ENCODE assay signal across 23 cellular contexts in genomic region chr7:56447864-56448693, GRCh38.
A peak's percentile ranks its signal among the peaks of the same experiment; 100 is the strongest.
DNase-seq lines count a peak whose midpoint lies in the region; ATAC-seq and TF ChIP-seq lines count a peak whose summit lies in the region.
"Had no signal": no experiment of that assay in that cellular context is flagged by ENCODE, and none has a peak within 500 bp of the region (broad histone marks: within the 10 kb centered on the region; RNA-seq: fewer than 3 reads in every experiment).

No MANE protein-coding gene starts in this region.

- peak; percentile 92 for DNase-seq in DMS53 (lab: John Stamatoyannopoulos, UW)
- peak; percentile 8 for DNase-seq in H7
- peak; percentile 92 for DNase-seq in SK-N-DZ (ENCODE audit: low spot score)
- peak; percentile 62 to 79 for DNase-seq in trophoblast cell
- DNase-seq in lower leg skin (ENCODE audit: low spot score in 2 of 2) = no peak
- no peak for DNase-seq in NCI-H2196 treated with DMSO at 0.1 percent for 48 hours (lab: John Stamatoyannopoulos, UW; ENCODE audit: unreplicated experiment)
- no peak for DNase-seq in activated naive CD4-positive, alpha-beta T cell treated with anti-CD3 and anti-CD28 coated beads, Interleukin-2, amount 50 U/mL, for 16 hours
- DNase-seq: activated naive CD8-positive, alpha-beta T cell treated with anti-CD3 and anti-CD28 coated beads for 36 hours; activated T-cell treated with anti-CD3 and anti-CD28 coated beads, Interleukin-2, amount 50 U/mL, for 72 hours; DMS79; gastrocnemius medialis; HFFc6; lower lobe of right lung; naive thymus-derived CD4-positive, alpha-beta T cell; NCI-H1694 treated with DMSO at 0.1 percent for 48 hours; NCI-H526 treated with DMSO at 0.1 percent for 48 hours; PC-3; spleen had no signal

- no peaks in the 10 kb centered on the region for H3K79me1 ChIP-seq in trophoblast cell (ENCODE audit: low read length)

- no peak overlapping the region for H3K4ac ChIP-seq in trophoblast cell (ENCODE audit: low read depth, low read length)

- peaks cover 20% of the 10 kb centered on the region for H3K9me3 ChIP-seq in trophoblast cell (ENCODE audit: insufficient read depth, low read depth, low read length)
- H3K9me3 ChIP-seq: gastrocnemius medialis had no signal

- H4K8ac ChIP-seq in trophoblast cell (ENCODE audit: low read depth, low read length) = no peak overlapping the region

- H3K4me1 ChIP-seq in trophoblast cell (ENCODE audit: control insufficient read depth in 1 of 2, insufficient read depth in 2 of 2, low read length in 2 of 2) = no peaks in the 10 kb centered on the region
- H3K4me1 ChIP-seq: BLaER1 treated with 17β-estradiol and CSF1 and Interleukin-3, amounts not matched to agents 10 nM and 100 nM; gastrocnemius medialis; lower lobe of right lung; parathyroid adenoma; spleen; tibial nerve had no signal

- no peak overlapping the region for H2BK120ac ChIP-seq in trophoblast cell (ENCODE audit: insufficient read depth, low read length, poor library complexity)

- no peak overlapping the region for H3K9ac ChIP-seq in trophoblast cell (ENCODE audit: low read length)
- H3K9ac ChIP-seq: BLaER1 treated with 17β-estradiol and CSF1 and Interleukin-3, amounts not matched to agents 10 nM and 100 nM; parathyroid adenoma had no signal

- H4K12ac ChIP-seq in trophoblast cell (ENCODE audit: low read depth, low read length) = no peak overlapping the region

- no peak overlapping the region for H3K14ac ChIP-seq in trophoblast cell (ENCODE audit: low read length)

- no peak overlapping the region for H4K91ac ChIP-seq in trophoblast cell (ENCODE audit: low read depth, low read length)

- ATAC-seq in HG02798 (IDR thresholded peaks at IDR 0.05; ENCODE audit: poor library complexity, unreplicated experiment) = no peak
- ATAC-seq: activated T-cell treated with anti-CD3 and anti-CD28 coated beads, Interleukin-2, amount 50 U/mL, for 72 hours; gastrocnemius medialis; lower lobe of right lung; naive thymus-derived CD4-positive, alpha-beta T cell; PC-3 had no signal

- H2AFZ ChIP-seq in trophoblast cell (ENCODE audit: insufficient read depth, low read length, poor library complexity) = no peak overlapping the region
- H2AFZ ChIP-seq: parathyroid adenoma had no signal

- no peak overlapping the region for H3K4me2 ChIP-seq in trophoblast cell (ENCODE audit: low read length)
- H3K4me2 ChIP-seq: BLaER1 treated with 17β-estradiol and CSF1 and Interleukin-3, amounts not matched to agents 10 nM and 100 nM had no signal

- no peak overlapping the region for H3K23ac ChIP-seq in trophoblast cell (ENCODE audit: low read length)

- H3K27me3 ChIP-seq in H7 (ENCODE audit: control insufficient read depth, insufficient read depth, low read length) (no peaks in the 10 kb centered on the region), trophoblast cell (ENCODE audit: insufficient read depth, low read length) (no peaks in the 10 kb centered on the region)
- H3K27me3 ChIP-seq: BLaER1 treated with 17β-estradiol and CSF1 and Interleukin-3, amounts not matched to agents 10 nM and 100 nM; gastrocnemius medialis; spleen; tibial nerve had no signal

- H2BK5ac ChIP-seq in trophoblast cell (ENCODE audit: low read depth, low read length, poor library complexity) = no peak overlapping the region

- H2AK5ac ChIP-seq in trophoblast cell (ENCODE audit: low read length) = no peak overlapping the region

- H3K18ac ChIP-seq in trophoblast cell (ENCODE audit: low read length) = no peak overlapping the region

- no peak overlapping the region for H2BK12ac ChIP-seq in trophoblast cell (ENCODE audit: low read length)

- no peak overlapping the region for H3K27ac ChIP-seq in trophoblast cell (ENCODE audit: low read depth, low read length)
- H3K27ac ChIP-seq: BLaER1 treated with 17β-estradiol and CSF1 and Interleukin-3, amounts not matched to agents 10 nM and 100 nM; gastrocnemius medialis; lower lobe of right lung; parathyroid adenoma; spleen; tibial nerve; VCaP had no signal

- TF ChIP-seq POLR2A in lower leg skin (IDR thresholded peaks at IDR 0.05) = no peak

- intact Hi-C loops in lower leg skin (cut with DNase I; ENCODE audit: low total_unique reads) = no loop called here

- H3K36me3 ChIP-seq in H7 (replicated peaks; ENCODE audit: control insufficient read depth, insufficient read depth, low read length) (no peaks in the 10 kb centered on the region), trophoblast cell (ENCODE audit: control insufficient read depth in 1 of 2, insufficient read depth in 2 of 2, low read length in 2 of 2) (no peaks in the 10 kb centered on the region)
- H3K36me3 ChIP-seq: BLaER1 treated with 17β-estradiol and CSF1 and Interleukin-3, amounts not matched to agents 10 nM and 100 nM; gastrocnemius medialis; lower lobe of right lung; spleen; tibial nerve had no signal

- no peak for TF ChIP-seq CTCF in lower leg skin (IDR thresholded peaks at IDR 0.05)

- no CpG with 5 or more reads among the region's 44 CpGs for WGBS in trophoblast cell (ENCODE audit: extremely low coverage, insufficient coverage, insufficient read length)
- 20 to 39% methylated on average over 42 to 44 of the region's 44 CpGs for WGBS in lower leg skin, 2 donors

- no peaks in the 10 kb centered on the region for H3K79me2 ChIP-seq in trophoblast cell (ENCODE audit: control insufficient read depth, insufficient read depth, low read length, poor library complexity)
- H3K79me2 ChIP-seq: parathyroid adenoma had no signal

- H3K4me3 ChIP-seq in H7 (ENCODE audit: insufficient read depth, low read depth, low read length) (no peak overlapping the region), trophoblast cell (ENCODE audit: low read depth, low read length) (no peak overlapping the region), lower leg skin (ENCODE audit: low read depth, poor library complexity, severe bottlenecking) (no peak overlapping the region)
- H3K4me3 ChIP-seq: gastrocnemius medialis, lower lobe of right lung, spleen had no signal

Comparison
In these comparisons a context has a peak if more than half of its experiments do, and no peak if none do; other contexts are left out.
1. DNase-seq: peak in DMS53 (single experiment), H7 (single experiment), SK-N-DZ (single experiment) and trophoblast cell (2 of 2); none in lower leg skin (0 of 2), NCI-H2196 treated with DMSO at 0.1 percent for 48 hours (single experiment) and activated naive CD4-positive, alpha-beta T cell treated with anti-CD3 and anti-CD28 coated beads, Interleukin-2, amount 50 U/mL, for 16 hours (single experiment).